Comparison of ENCODE assay signal across 9 cellular contexts in genomic region chr1:31372051-31372450, GRCh38. TPM values are rescaled to one million over a fixed set of nuclear protein-coding genes. Genes with fewer than 3 reads are reported as not detected.
DNase-seq lines count a peak whose midpoint lies in the region; ATAC-seq and TF ChIP-seq lines count a peak whose summit lies in the region.
"Had no signal": no experiment of that assay in that cellular context is flagged by ENCODE, and none has a peak within 500 bp of the region (broad histone marks: within the 10 kb centered on the region; RNA-seq: fewer than 3 reads in every experiment).

No MANE protein-coding gene starts in this region.

- POLR2A ChIA-PET in RWPE1 (lab: Yijun Ruan, JAX; ENCODE audit: low non-redundant PET), result no interaction called here

- H3K4me3 ChIP-seq in dorsolateral prefrontal cortex (peak overlapping the region in 58 of 59 donors; percentile 29 to 83 (median 64)), muscle layer of duodenum (ENCODE audit: low read depth in 1 of 2, low read length in 2 of 2) (peak overlapping the region in 1 of 2 donors; percentile 49), thoracic aorta (peak overlapping the region; percentile 81)
- H3K4me3 ChIP-seq: lung had no signal

- H3K36me3 ChIP-seq in muscle layer of duodenum (ENCODE audit: control insufficient read depth in 1 of 2, insufficient read depth in 2 of 2, low read length in 2 of 2), result peaks cover 0 to 6% of the 10 kb centered on the region in 2 donors
- H3K36me3 ChIP-seq in thoracic aorta, result peaks cover 4% of the 10 kb centered on the region

- ATAC-seq in thoracic aorta (ENCODE audit: insufficient number of reproducible peaks, low FRiP score, low read depth), result no peak
- no peak for ATAC-seq in GM19023 (IDR thresholded peaks at IDR 0.05; ENCODE audit: unreplicated experiment)

- peak overlapping the region; percentile 89 for H3K27ac ChIP-seq in RWPE1
- peak overlapping the region; percentile 75 to 99 (median 96) for H3K27ac ChIP-seq in dorsolateral prefrontal cortex
- H3K27ac ChIP-seq in muscle layer of duodenum (ENCODE audit: low read length), result peak overlapping the region; percentile 18
- H3K27ac ChIP-seq in thoracic aorta, result peak overlapping the region; percentile 88 to 94

- intact Hi-C loops in dorsolateral prefrontal cortex (cut with DNase I), result loop anchor here in 1 of 2 donors (10.0 kb wide), 1 partner anchor 77 kb away; the partner anchor contains the start of genes SNRNP40 and ZCCHC17

- no peaks in the 10 kb centered on the region for H3K9me3 ChIP-seq in muscle layer of duodenum (ENCODE audit: control insufficient read depth in 1 of 2, low read length in 2 of 2)
- no peaks in the 10 kb centered on the region for H3K9me3 ChIP-seq in thoracic aorta

- CTCF ChIA-PET in RWPE1 (lab: Yijun Ruan, JAX), result no interaction called here

- H3K4me1 ChIP-seq in muscle layer of duodenum (ENCODE audit: control insufficient read depth in 1 of 2, insufficient read depth in 2 of 2, low read length in 2 of 2) (peaks cover 11 to 27% of the 10 kb centered on the region in 2 donors), thoracic aorta (ENCODE audit: control insufficient read depth in 1 of 2, low read depth in 2 of 2) (peaks cover 27 to 83% of the 10 kb centered on the region in 2 donors)

- no peaks in the 10 kb centered on the region for H3K27me3 ChIP-seq in dorsolateral prefrontal cortex
- no peaks in the 10 kb centered on the region for H3K27me3 ChIP-seq in muscle layer of duodenum (ENCODE audit: low read depth, low read length)
- no peaks in the 10 kb centered on the region for H3K27me3 ChIP-seq in thoracic aorta (replicated peaks; ENCODE audit: insufficient read depth)

- DNase-seq in RWPE1 (ENCODE audit: low spot score) (no peak), dorsolateral prefrontal cortex (peak in 1 of 10 donors; percentile 25), thoracic aorta (ENCODE audit: low spot score) (no peak), NCI-H1930 (lab: John Stamatoyannopoulos, UW) (no peak), NCI-H82 (lab: John Stamatoyannopoulos, UW) (no peak)
- DNase-seq: NCI-H446 had no signal

- TF ChIP-seq CTCF in RWPE1 (conservative IDR thresholded peaks at IDR 0.05; ENCODE audit: low read depth) (no peak), dorsolateral prefrontal cortex (IDR thresholded peaks at IDR 0.05 in 54 of 56, conservative IDR thresholded peaks at IDR 0.05 in 2 of 56; ENCODE audit: low read depth in 1 of 56, partially characterized antibody in 56 of 56) (no peak), thoracic aorta (IDR thresholded peaks at IDR 0.05) (no peak)

RNA-seq across cellular contexts. Expression of gene FABP3, which starts 0.8 kb away (rescaled TPM):
- 100 to 1,000 TPM in 40 of 120 experiments, 10 to 100 TPM in 80; 26.6 to 202 (median 90.7) TPM for total RNA-seq in dorsolateral prefrontal cortex
- total RNA-seq in thoracic aorta, result 10 to 100 TPM; 19.2 to 28.6 TPM

RNA-seq across cellular contexts. Expression of gene SERINC2, which starts 41.0 kb away (rescaled TPM):
- total RNA-seq in dorsolateral prefrontal cortex (1 to 10 TPM in 37 of 120 experiments, under 1 TPM in 79, not detected in 4; 0.19 to 2.7 (median 0.81) TPM), thoracic aorta (10 to 100 TPM in 1 of 2 donors, 1 to 10 TPM in 1; 7.6 to 12.3 TPM)

Comparison
In these comparisons a context has a peak if more than half of its experiments do, and no peak if none do; other contexts are left out.
1. H3K27ac ChIP-seq: peak in every context shown above with its lines; median percentile 96 in dorsolateral prefrontal cortex; 91 in thoracic aorta; 89 in RWPE1; 18 in muscle layer of duodenum.